ENCODE assay signal across 14 cellular contexts in genomic region chr6:72654101-72654618, GRCh38. TPM values are rescaled to one million over a fixed set of nuclear protein-coding genes. Genes with fewer than 3 reads are reported as not detected.
DNase-seq lines count a peak whose midpoint lies in the region; ATAC-seq and TF ChIP-seq lines count a peak whose summit lies in the region.
"Had no signal": no experiment of that assay in that cellular context is flagged by ENCODE, and none has a peak within 500 bp of the region (broad histone marks: within the 10 kb centered on the region; RNA-seq: fewer than 3 reads in every experiment).

No MANE protein-coding gene starts in this region.

- no peak overlapping the region for H3K4me3 ChIP-seq in ascending aorta
- H3K4me3 ChIP-seq: psoas muscle, tibial nerve had no signal

- H3K27ac ChIP-seq in ascending aorta: no peak overlapping the region
- H3K27ac ChIP-seq: psoas muscle, RWPE1, tibial nerve had no signal

- TF ChIP-seq CTCF in ascending aorta (IDR thresholded peaks at IDR 0.05): no peak

- no peaks in the 10 kb centered on the region for H3K27me3 ChIP-seq in ascending aorta
- H3K27me3 ChIP-seq: tibial nerve had no signal

- H3K9me3 ChIP-seq in ascending aorta: no peaks in the 10 kb centered on the region
- H3K9me3 ChIP-seq: psoas muscle, tibial nerve had no signal

- DNase-seq in nucleus accumbens (lab: John Stamatoyannopoulos, UW): no peak
- no peak for DNase-seq in activated effector memory CD4-positive, alpha-beta T cell treated with Interleukin-2 at 50 U/mL for 16 hours
- DNase-seq in GDM1 (lab: John Stamatoyannopoulos, UW): no peak
- DNase-seq in ascending aorta (ENCODE audit: low spot score in 2 of 2): no peak
- DNase-seq: foreskin fibroblast, NCI-H2107, psoas muscle had no signal

- intact Hi-C loops in ascending aorta (cut with DNase I): loop anchor here (5.0 kb wide), 1 partner anchor 208 kb away; no protein-coding TSS in a partner anchor

- peaks cover 0 to 5% of the 10 kb centered on the region in 2 donors for H3K4me1 ChIP-seq in ascending aorta

- H3K36me3 ChIP-seq in ascending aorta: no peaks in the 10 kb centered on the region
- H3K36me3 ChIP-seq: tibial nerve had no signal

- ATAC-seq in GM18508 (IDR thresholded peaks at IDR 0.05; ENCODE audit: insufficient read depth, unreplicated experiment): peak; percentile 54
- ATAC-seq in GM19463 (IDR thresholded peaks at IDR 0.05; ENCODE audit: unreplicated experiment): peak; percentile 71
- ATAC-seq in HG02884 (IDR thresholded peaks at IDR 0.05; ENCODE audit: unreplicated experiment): peak; percentile 60
- ATAC-seq in HG03571 (IDR thresholded peaks at IDR 0.05; ENCODE audit: unreplicated experiment): peak; percentile 68
- ATAC-seq: activated T-helper 17 cell treated with anti-CD3 and anti-CD28 coated beads, Interleukin-2, amount 50 U/mL, for 72 hours; psoas muscle had no signal

RNA-seq across cellular contexts. Expression of gene KCNQ5, which starts 32.3 kb away (rescaled TPM):
- 4.5 TPM for total RNA-seq in ascending aorta
